ENCODE assay signal across 16 cellular contexts in the genomic region with DNA sequence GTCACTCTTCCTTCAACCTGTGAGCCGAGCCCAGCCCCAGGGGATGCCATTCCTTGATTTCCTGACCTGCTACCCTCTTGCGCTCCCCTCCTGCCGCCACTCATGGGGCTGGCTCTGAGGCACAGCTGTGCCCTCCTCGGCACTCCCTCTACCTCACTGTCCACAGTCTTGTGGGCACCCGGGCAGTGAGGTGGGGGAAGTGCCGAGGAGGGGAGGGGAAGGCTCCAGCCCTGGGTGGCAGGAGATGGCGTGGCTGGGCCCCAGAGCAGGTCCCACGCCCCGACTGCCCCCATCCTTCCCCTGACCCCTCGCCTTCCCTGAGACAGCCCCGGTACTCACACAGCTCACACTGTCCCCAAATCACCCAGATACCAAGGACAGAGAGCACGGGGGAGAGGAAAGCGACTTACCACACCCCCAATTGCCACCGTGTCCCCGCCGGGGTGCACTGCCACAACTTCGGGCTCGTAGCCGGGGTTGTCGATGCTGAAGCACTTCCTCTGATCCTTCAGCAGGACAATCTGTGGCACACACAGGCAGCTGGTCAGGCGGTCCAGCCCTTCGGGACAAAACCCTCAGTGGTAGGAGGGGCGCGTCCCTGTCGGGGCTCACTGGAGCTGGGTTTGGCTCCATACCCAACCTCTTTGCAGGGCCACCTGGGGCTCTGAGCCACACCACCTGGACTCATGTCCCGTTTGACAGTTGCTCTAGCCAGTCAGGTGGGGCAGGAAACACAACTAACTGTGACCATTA. TPM values are rescaled to one million over a fixed set of nuclear protein-coding genes. Genes with fewer than 3 reads are reported as not detected.
DNase-seq lines count a peak whose midpoint lies in the region; ATAC-seq and TF ChIP-seq lines count a peak whose summit lies in the region.
"Had no signal": no experiment of that assay in that cellular context is flagged by ENCODE, and none has a peak within 500 bp of the region (broad histone marks: within the 10 kb centered on the region; RNA-seq: fewer than 3 reads in every experiment).

No MANE protein-coding gene starts in this region.

- DNase-seq in T-helper 2 cell treated with Interferon-gamma antibody and Interleukin-4, amounts not matched to agents 5 μg/mL and 100 μg/mL, for 36 hours (ENCODE audit: low spot score): no peak
- DNase-seq in T-helper 2 cell (no peak), Peyer's patch (peak; percentile 10 to 43 (median 42)), left ventricle myocardium inferior (peak; percentile 13), sciatic nerve (ENCODE audit: low spot score) (peak; percentile 57), NCI-H2227 (lab: John Stamatoyannopoulos, UW; ENCODE audit: unreplicated experiment) (no peak), globus pallidus (ENCODE audit: low spot score) (no peak), NCI-H1436 treated with DMSO at 0.1 percent for 48 hours (lab: John Stamatoyannopoulos, UW) (no peak)
- DNase-seq: activated CD4-positive, alpha-beta T cell treated with anti-CD3 and anti-CD28 coated beads, Interleukin-2, amount 50 U/mL, for 1 hour; GDM1; small intestine; testis had no signal

- peaks cover 0 to 100% (median 0%) of the 10 kb centered on the region in 3 donors for H3K36me3 ChIP-seq in Peyer's patch
- peaks cover 100% of the 10 kb centered on the region for H3K36me3 ChIP-seq in left ventricle myocardium inferior

- TF ChIP-seq POLR2A in Peyer's patch (IDR thresholded peaks at IDR 0.05): no peak

- H3K36me3 Mint-ChIP-seq in T-helper 2 cell treated with Interferon-gamma antibody and Interleukin-4, amounts not matched to agents 5 μg/mL and 100 μg/mL, for 36 hours (ENCODE audit: low read depth): peaks cover 69% of the 10 kb centered on the region

- H3K4me3 ChIP-seq in Peyer's patch (no peak overlapping the region), left ventricle myocardium inferior (no peak overlapping the region)
- H3K4me3 ChIP-seq: dorsolateral prefrontal cortex, testis had no signal

- H3K9me3 ChIP-seq in Peyer's patch (no peaks in the 10 kb centered on the region), left ventricle myocardium inferior (replicated peaks) (no peaks in the 10 kb centered on the region)
- H3K9me3 ChIP-seq: testis had no signal

- no peaks in the 10 kb centered on the region for H3K4me1 ChIP-seq in Peyer's patch
- peaks cover 52% of the 10 kb centered on the region for H3K4me1 ChIP-seq in left ventricle myocardium inferior

- no peaks in the 10 kb centered on the region for H3K4me1 Mint-ChIP-seq in T-helper 2 cell treated with Interferon-gamma antibody and Interleukin-4, amounts not matched to agents 5 μg/mL and 100 μg/mL, for 36 hours (ENCODE audit: low read depth)

- H3K4me3 Mint-ChIP-seq in T-helper 2 cell treated with Interferon-gamma antibody and Interleukin-4, amounts not matched to agents 5 μg/mL and 100 μg/mL, for 36 hours: no peak overlapping the region
- H3K4me3 Mint-ChIP-seq: naive thymus-derived CD4-positive, alpha-beta T cell had no signal

- intact Hi-C loops in left ventricle myocardium inferior (cut with micrococcal nuclease): no loop called here
- intact Hi-C loops in sciatic nerve (cut with DNase I): no loop called here

- H3K27ac ChIP-seq in Peyer's patch: peak overlapping the region in 2 of 4 donors; percentile 10 to 11
- peak overlapping the region; percentile 64 for H3K27ac ChIP-seq in left ventricle myocardium inferior (replicated peaks)
- H3K27ac ChIP-seq: 22Rv1 had no signal

- no peak for TF ChIP-seq CTCF in Peyer's patch (IDR thresholded peaks at IDR 0.05)
- TF ChIP-seq CTCF in left ventricle myocardium inferior (IDR thresholded peaks at IDR 0.05; ENCODE audit: borderline replicate concordance): no peak

- no peaks in the 10 kb centered on the region for H3K9me3 Mint-ChIP-seq in T-helper 2 cell treated with Interferon-gamma antibody and Interleukin-4, amounts not matched to agents 5 μg/mL and 100 μg/mL, for 36 hours
- H3K9me3 Mint-ChIP-seq: naive thymus-derived CD4-positive, alpha-beta T cell had no signal

- no peaks in the 10 kb centered on the region for H3K27me3 Mint-ChIP-seq in T-helper 2 cell treated with Interferon-gamma antibody and Interleukin-4, amounts not matched to agents 5 μg/mL and 100 μg/mL, for 36 hours (ENCODE audit: low read depth)
- H3K27me3 Mint-ChIP-seq: naive thymus-derived CD4-positive, alpha-beta T cell had no signal

- H3K27ac Mint-ChIP-seq in T-helper 2 cell treated with Interferon-gamma antibody and Interleukin-4, amounts not matched to agents 5 μg/mL and 100 μg/mL, for 36 hours: peak overlapping the region; percentile 55

- ATAC-seq in sciatic nerve: no peak

- H3K27me3 ChIP-seq in Peyer's patch (no peaks in the 10 kb centered on the region), left ventricle myocardium inferior (ENCODE audit: low read depth) (no peaks in the 10 kb centered on the region)
- H3K27me3 ChIP-seq: dorsolateral prefrontal cortex, testis had no signal

RNA-seq across cellular contexts. Expression of a gene that starts 37.9 kb away (rescaled TPM):
- total RNA-seq in Peyer's patch: 100 to 1,000 TPM; 170 to 192 (median 180) TPM
- 157 TPM for total RNA-seq in left ventricle myocardium inferior
- 264 TPM for total RNA-seq in sciatic nerve

RNA-seq across cellular contexts. Expression of a gene that starts 57.4 kb away (rescaled TPM):
- total RNA-seq in Peyer's patch (10 to 100 TPM in 3 of 4 donors, 1 to 10 TPM in 1; 8.3 to 24.1 (median 22.0) TPM), left ventricle myocardium inferior (8.2 TPM), sciatic nerve (7.4 TPM)
- total RNA-seq: NCI-H460 had no signal

Comparison
In these comparisons a context has a peak if more than half of its experiments do, and no peak if none do; other contexts are left out.
1. DNase-seq: peak in Peyer's patch (3 of 3), left ventricle myocardium inferior (single experiment) and sciatic nerve (single experiment); none in T-helper 2 cell treated with Interferon-gamma antibody and Interleukin-4, amounts not matched to agents 5 μg/mL and 100 μg/mL, for 36 hours (single experiment), T-helper 2 cell (0 of 5), NCI-H2227 (single experiment), globus pallidus (single experiment) and NCI-H1436 treated with DMSO at 0.1 percent for 48 hours (single experiment).